In genomic region chr7:102044984-102045673, GRCh38 we compare ENCODE assay signal across 8 cellular contexts.
A peak's percentile ranks its signal among the peaks of the same experiment; 100 is the strongest.
DNase-seq lines count a peak whose midpoint lies in the region; ATAC-seq and TF ChIP-seq lines count a peak whose summit lies in the region.

No MANE protein-coding gene starts in this region.

- no peaks in the 10 kb centered on the region for H3K9me3 ChIP-seq in AG04450 (ENCODE audit: control insufficient read depth, insufficient read depth, low read length)
- no peaks in the 10 kb centered on the region for H3K9me3 ChIP-seq in thoracic aorta

- ATAC-seq in thoracic aorta (ENCODE audit: insufficient number of reproducible peaks, low FRiP score, low read depth): no peak
- no peak for ATAC-seq in HG03280 (IDR thresholded peaks at IDR 0.05; ENCODE audit: unreplicated experiment)

- H3K27ac ChIP-seq in AG04450 (ENCODE audit: low read depth, low read length): peak overlapping the region; percentile 57
- peak overlapping the region in 1 of 2 donors; percentile 14 for H3K27ac ChIP-seq in thoracic aorta

- no peaks in the 10 kb centered on the region for H3K36me3 ChIP-seq in thoracic aorta

- POLR2A ChIA-PET in AG04450 (lab: Yijun Ruan, JAX): interaction anchor here (0.5 to 1.4 kb wide), 5 partner anchors 10 to 163 kb away, joined by 3 to 8 read pairs (median 3); no protein-coding TSS in a partner anchor

- DNase-seq in AG04450 (ENCODE audit: low read depth, low spot score) (peak; percentile 84), Kasumi-1 (lab: John Stamatoyannopoulos, UW) (peak; percentile 28 to 53), amniotic stem cell (lab: John Stamatoyannopoulos, UW) (peak; percentile 68), left kidney (ENCODE audit: low read depth, low spot score) (peak; percentile 91), thoracic aorta (ENCODE audit: low spot score) (no peak), SKM-1 (lab: John Stamatoyannopoulos, UW; ENCODE audit: unreplicated experiment) (no peak)
- DNase-seq in activated CD4-positive, alpha-beta T cell treated with anti-CD3 and anti-CD28 coated beads, Interleukin-2, amount 50 U/mL, for 48 hours: no peak

- CTCF ChIA-PET in AG04450 (lab: Charles Lee): interaction anchor here (0.9 kb wide), 1 partner anchor 10 kb away, joined by 3 read pairs; no protein-coding TSS in a partner anchor

- H3K4me1 ChIP-seq in thoracic aorta (ENCODE audit: control insufficient read depth in 1 of 2, low read depth in 2 of 2): peaks cover 11 to 33% of the 10 kb centered on the region in 2 donors

- TF ChIP-seq CTCF in AG04450 (IDR thresholded peaks at IDR 0.05; ENCODE audit: low read depth, low read length) (no peak), thoracic aorta (IDR thresholded peaks at IDR 0.05) (no peak)

- H3K4me3 ChIP-seq in AG04450 (ENCODE audit: low read depth, low read length) (peak overlapping the region; percentile 31), thoracic aorta (peak overlapping the region; percentile 59)

- H3K27me3 ChIP-seq in AG04450 (ENCODE audit: control insufficient read depth, insufficient read depth, low read length) (no peaks in the 10 kb centered on the region), thoracic aorta (replicated peaks; ENCODE audit: insufficient read depth) (no peaks in the 10 kb centered on the region)

Comparison
In these comparisons a context has a peak if more than half of its experiments do, and no peak if none do; other contexts are left out.
1. DNase-seq: peak in AG04450 (single experiment), Kasumi-1 (2 of 2), amniotic stem cell (single experiment) and left kidney (single experiment); none in thoracic aorta (single experiment), SKM-1 (single experiment) and activated CD4-positive, alpha-beta T cell treated with anti-CD3 and anti-CD28 coated beads, Interleukin-2, amount 50 U/mL, for 48 hours (0 of 2).